In the genomic region with DNA sequence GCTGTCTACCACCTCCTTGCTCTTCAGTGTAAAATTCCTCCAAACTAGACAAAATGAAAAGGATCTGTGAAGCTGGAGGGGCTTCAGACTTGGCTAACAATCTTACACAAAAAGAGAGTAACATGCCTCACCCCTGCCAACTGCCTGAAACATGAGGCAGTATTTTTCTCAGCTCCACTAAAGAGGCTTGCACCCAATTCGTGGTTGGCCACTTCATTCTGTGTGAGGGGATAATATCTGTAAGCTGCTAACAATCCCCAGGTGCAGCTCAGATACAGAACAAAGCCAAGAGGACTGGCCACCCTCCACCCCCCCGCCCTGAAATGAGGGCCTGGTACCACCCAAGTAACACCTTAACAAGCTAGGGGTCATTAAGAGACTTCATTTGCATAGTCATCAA, we compare ENCODE assay signal across 13 cellular contexts. TPM values are rescaled to one million over a fixed set of nuclear protein-coding genes. Genes with fewer than 3 reads are reported as not detected.
DNase-seq lines count a peak whose midpoint lies in the region; ATAC-seq, FAIRE-seq and TF ChIP-seq lines count a peak whose summit lies in the region.
"Had no signal": no experiment of that assay in that cellular context is flagged by ENCODE, and none has a peak within 500 bp of the region (broad histone marks: within the 10 kb centered on the region; RNA-seq: fewer than 3 reads in every experiment).

No MANE protein-coding gene starts in this region.

- H3K27me3 Mint-ChIP-seq in activated naive CD4-positive, alpha-beta T cell treated with anti-CD3 and anti-CD28 coated beads, Interleukin-2, amount 10 ng/mL, durations not matched to agents 7 days and 5 days: peaks cover 53% of the 10 kb centered on the region
- H3K27me3 Mint-ChIP-seq in astrocyte (ENCODE audit: low read depth, unreplicated experiment): no peaks in the 10 kb centered on the region
- peaks cover 18% of the 10 kb centered on the region for H3K27me3 Mint-ChIP-seq in stimulated activated memory B cell treated with anti-CD40 and anti-IgM and Interleukin-4, amounts not matched to agents 10 μg/mL and 1 μg/mL and 100 μg/mL, for 72 hours

- peak overlapping the region; percentile 85 for H3K4me3 Mint-ChIP-seq in activated naive CD4-positive, alpha-beta T cell treated with anti-CD3 and anti-CD28 coated beads, Interleukin-2, amount 10 ng/mL, durations not matched to agents 7 days and 5 days
- H3K4me3 Mint-ChIP-seq in astrocyte (ENCODE audit: unreplicated experiment): peak overlapping the region; percentile 75
- peak overlapping the region; percentile 36 for H3K4me3 Mint-ChIP-seq in stimulated activated memory B cell treated with anti-CD40 and anti-IgM and Interleukin-4, amounts not matched to agents 10 μg/mL and 1 μg/mL and 100 μg/mL, for 72 hours
- H3K4me3 Mint-ChIP-seq: memory B cell; stimulated activated naive B cell treated with anti-CD40 and anti-IgM and Interleukin-4, amounts not matched to agents 10 μg/mL and 1 μg/mL and 100 μg/mL, for 72 hours had no signal

- H3K4me2 ChIP-seq in astrocyte (ENCODE audit: low read length): peak overlapping the region; percentile 91

- ATAC-seq in stimulated activated memory B cell treated with anti-CD40 and anti-IgM and Interleukin-4, amounts not matched to agents 10 μg/mL and 1 μg/mL and 100 μg/mL, for 72 hours: no peak
- ATAC-seq: stimulated activated naive B cell treated with anti-CD40 and anti-IgM and Interleukin-4, amounts not matched to agents 10 μg/mL and 1 μg/mL and 100 μg/mL, for 72 hours had no signal

- peaks cover 77% of the 10 kb centered on the region for H3K79me2 ChIP-seq in astrocyte (ENCODE audit: insufficient read depth, low read length)

- TF ChIP-seq CTCF in astrocyte (IDR thresholded peaks at IDR 0.05; ENCODE audit: insufficient read depth, low read depth, low read length): no peak

- peaks cover 58% of the 10 kb centered on the region for H4K20me1 ChIP-seq in astrocyte (ENCODE audit: insufficient read depth, low read length)

- H3K9me3 ChIP-seq in astrocyte (ENCODE audit: insufficient read depth, low read depth, low read length): no peaks in the 10 kb centered on the region
- H3K9me3 ChIP-seq: BE2C had no signal

- H3K36me3 ChIP-seq in astrocyte (ENCODE audit: insufficient read depth, low read length): no peaks in the 10 kb centered on the region
- H3K36me3 ChIP-seq: BE2C had no signal

- no peak for DNase-seq in activated naive CD4-positive, alpha-beta T cell treated with anti-CD3 and anti-CD28 coated beads, Interleukin-2, amount 10 ng/mL, durations not matched to agents 7 days and 5 days
- DNase-seq in activated naive CD4-positive, alpha-beta T cell treated with anti-CD3 and anti-CD28 coated beads, Interleukin-2, amount 50 U/mL, for 16 hours: no peak
- DNase-seq in NCI-H1105 (lab: John Stamatoyannopoulos, UW) (peak; percentile 80), astrocyte (ENCODE audit: low read depth) (no peak), OCI-M2 (lab: John Stamatoyannopoulos, UW; ENCODE audit: unreplicated experiment) (no peak), HT-29 (ENCODE audit: low spot score) (no peak)
- DNase-seq in stimulated activated CD4-positive, alpha-beta T cell treated with anti-CD3 and anti-CD28 coated beads, Interleukin-1b, Interleukin-23, amount 100 ng/mL, for 48 hours: no peak
- DNase-seq: activated CD4-positive, CD25-positive, alpha-beta regulatory T cell; activated gamma-delta T cell; BE2C; stimulated activated naive B cell treated with anti-CD40 and anti-IgM and Interleukin-4, amounts not matched to agents 10 μg/mL and 1 μg/mL and 100 μg/mL, for 72 hours had no signal

- H3K4me1 ChIP-seq in astrocyte (ENCODE audit: insufficient read depth, low read length): peaks cover 14% of the 10 kb centered on the region
- H3K4me1 ChIP-seq: BE2C had no signal

- peaks cover 62% of the 10 kb centered on the region for H3K4me1 Mint-ChIP-seq in activated naive CD4-positive, alpha-beta T cell treated with anti-CD3 and anti-CD28 coated beads, Interleukin-2, amount 10 ng/mL, durations not matched to agents 7 days and 5 days
- peaks cover 15% of the 10 kb centered on the region for H3K4me1 Mint-ChIP-seq in astrocyte (ENCODE audit: low read depth, unreplicated experiment)
- peaks cover 50% of the 10 kb centered on the region for H3K4me1 Mint-ChIP-seq in stimulated activated memory B cell treated with anti-CD40 and anti-IgM and Interleukin-4, amounts not matched to agents 10 μg/mL and 1 μg/mL and 100 μg/mL, for 72 hours

- H3K4me3 ChIP-seq in astrocyte (ENCODE audit: insufficient read depth, low read depth, low read length): no peak overlapping the region

- CTCF ChIA-PET in activated naive CD4-positive, alpha-beta T cell treated with anti-CD3 and anti-CD28 coated beads, Interleukin-2, amount 10 ng/mL, durations not matched to agents 7 days and 5 days (lab: Charles Lee): interaction anchor here (0.6 to 3.8 kb wide), 9 partner anchors 9 to 126 kb away, joined by 3 to 41 read pairs (median 4); no protein-coding TSS in a partner anchor

- H3K9ac ChIP-seq in astrocyte (ENCODE audit: low read length): peak overlapping the region; percentile 99

- no peak for FAIRE-seq in astrocyte (lab: Jason Lieb, UNC)

- no peak overlapping the region for H3K27ac ChIP-seq in astrocyte (ENCODE audit: low read depth, low read length)

- no peaks in the 10 kb centered on the region for H3K27me3 ChIP-seq in astrocyte (ENCODE audit: insufficient read depth, low read length)

- no peaks in the 10 kb centered on the region for H3K9me3 Mint-ChIP-seq in activated naive CD4-positive, alpha-beta T cell treated with anti-CD3 and anti-CD28 coated beads, Interleukin-2, amount 10 ng/mL, durations not matched to agents 7 days and 5 days
- H3K9me3 Mint-ChIP-seq in astrocyte (ENCODE audit: unreplicated experiment): no peaks in the 10 kb centered on the region
- H3K9me3 Mint-ChIP-seq in stimulated activated memory B cell treated with anti-CD40 and anti-IgM and Interleukin-4, amounts not matched to agents 10 μg/mL and 1 μg/mL and 100 μg/mL, for 72 hours: no peaks in the 10 kb centered on the region
- H3K9me3 Mint-ChIP-seq: memory B cell; stimulated activated naive B cell treated with anti-CD40 and anti-IgM and Interleukin-4, amounts not matched to agents 10 μg/mL and 1 μg/mL and 100 μg/mL, for 72 hours had no signal

- H3K36me3 Mint-ChIP-seq in activated naive CD4-positive, alpha-beta T cell treated with anti-CD3 and anti-CD28 coated beads, Interleukin-2, amount 10 ng/mL, durations not matched to agents 7 days and 5 days: peaks cover 11% of the 10 kb centered on the region
- H3K36me3 Mint-ChIP-seq in astrocyte (ENCODE audit: low read depth, unreplicated experiment): no peaks in the 10 kb centered on the region
- peaks cover 6% of the 10 kb centered on the region for H3K36me3 Mint-ChIP-seq in stimulated activated memory B cell treated with anti-CD40 and anti-IgM and Interleukin-4, amounts not matched to agents 10 μg/mL and 1 μg/mL and 100 μg/mL, for 72 hours
- H3K36me3 Mint-ChIP-seq: memory B cell had no signal

- peak overlapping the region; percentile 58 for H3K27ac Mint-ChIP-seq in activated naive CD4-positive, alpha-beta T cell treated with anti-CD3 and anti-CD28 coated beads, Interleukin-2, amount 10 ng/mL, durations not matched to agents 7 days and 5 days
- H3K27ac Mint-ChIP-seq in astrocyte (ENCODE audit: unreplicated experiment): no peak overlapping the region
- H3K27ac Mint-ChIP-seq in stimulated activated memory B cell treated with anti-CD40 and anti-IgM and Interleukin-4, amounts not matched to agents 10 μg/mL and 1 μg/mL and 100 μg/mL, for 72 hours: no peak overlapping the region
- H3K27ac Mint-ChIP-seq: memory B cell; stimulated activated naive B cell treated with anti-CD40 and anti-IgM and Interleukin-4, amounts not matched to agents 10 μg/mL and 1 μg/mL and 100 μg/mL, for 72 hours had no signal

- H2AFZ ChIP-seq in astrocyte (ENCODE audit: low read depth, low read length): no peak overlapping the region

RNA-seq across cellular contexts. Expression of a gene that starts 2.8 kb away (rescaled TPM):
- total RNA-seq in astrocyte: 10.7 and 11.0 TPM in 2 replicates
- total RNA-seq in HT-29 (2014; rRNA removed; shearing (Covaris generic)): 3.0 and 4.3 TPM in 2 replicates
